In genomic region chr4:103079621-103080020, GRCh38 we compare ENCODE assay signal across 18 cellular contexts. TPM values are rescaled to one million over a fixed set of nuclear protein-coding genes. Genes with fewer than 3 reads are reported as not detected.
A peak's percentile ranks its signal among the peaks of the same experiment; 100 is the strongest.
DNase-seq lines count a peak whose midpoint lies in the region; ATAC-seq and TF ChIP-seq lines count a peak whose summit lies in the region.
"Had no signal": no experiment of that assay in that cellular context is flagged by ENCODE, and none has a peak within 500 bp of the region (broad histone marks: within the 10 kb centered on the region; RNA-seq: fewer than 3 reads in every experiment).

No MANE protein-coding gene starts in this region.

- H2AFZ ChIP-seq in OCI-LY1 (ENCODE audit: low read length) (no peak overlapping the region), neural progenitor cell (replicated peaks) (no peak overlapping the region)

- H3K36me3 ChIP-seq in OCI-LY1 (ENCODE audit: insufficient read depth, low read length) = no peaks in the 10 kb centered on the region
- no peaks in the 10 kb centered on the region for H3K36me3 ChIP-seq in neural progenitor cell

- no peaks in the 10 kb centered on the region for H3F3A ChIP-seq in OCI-LY1 (ENCODE audit: insufficient read depth, low read length)
- H3F3A ChIP-seq in neural progenitor cell (ENCODE audit: low read depth) = peaks cover 16% of the 10 kb centered on the region

- H3K27me3 Mint-ChIP-seq in natural killer cell (ENCODE audit: low read depth in 2 of 2) = no peaks in the 10 kb centered on the region
- H3K27me3 Mint-ChIP-seq in natural killer cell treated with Interleukin-12 subunit alpha and Interleukin-12 subunit beta and Interleukin-15 and Interleukin-18, amount 100 ng/mL, for 72 hours = no peaks in the 10 kb centered on the region
- peaks cover 5% of the 10 kb centered on the region for H3K27me3 Mint-ChIP-seq in neural progenitor cell (ENCODE audit: insufficient read depth, low read depth)
- H3K27me3 Mint-ChIP-seq: CD8-positive, alpha-beta memory T cell had no signal

- H3K4me2 ChIP-seq in OCI-LY1 (ENCODE audit: low read length) = no peak overlapping the region
- no peak overlapping the region for H3K4me2 ChIP-seq in neural progenitor cell

- intact Hi-C loops in natural killer cell (cut with micrococcal nuclease) = loop anchor here (5.0 kb wide), 1 partner anchor 252 kb away; the partner anchor contains the start of gene UBE2D3

- H3K9me2 ChIP-seq in OCI-LY1 (ENCODE audit: low read depth, low read length) = no peaks in the 10 kb centered on the region

- no peak overlapping the region for H3K4me3 ChIP-seq in OCI-LY1 (ENCODE audit: low read depth, low read length, poor library complexity, severe bottlenecking)
- H3K4me3 ChIP-seq in neural progenitor cell = no peak overlapping the region

- H3K4me3 Mint-ChIP-seq in natural killer cell (no peak overlapping the region), neural progenitor cell (no peak overlapping the region)
- H3K4me3 Mint-ChIP-seq in natural killer cell treated with Interleukin-12 subunit alpha and Interleukin-12 subunit beta and Interleukin-15 and Interleukin-18, amount 100 ng/mL, for 72 hours = no peak overlapping the region
- H3K4me3 Mint-ChIP-seq: H9, HFFc6 had no signal

- H3K4me1 ChIP-seq in OCI-LY1 (ENCODE audit: insufficient read depth, low read length, severe bottlenecking) (peaks cover 33% of the 10 kb centered on the region), neural progenitor cell (peaks cover 15% of the 10 kb centered on the region)

- peaks cover 11% of the 10 kb centered on the region for H3K79me2 ChIP-seq in OCI-LY1 (ENCODE audit: insufficient read depth, low read length)
- no peaks in the 10 kb centered on the region for H3K79me2 ChIP-seq in neural progenitor cell (ENCODE audit: low read depth)

- H3K27ac Mint-ChIP-seq in natural killer cell (peak overlapping the region; percentile 50 to 82), neural progenitor cell (no peak overlapping the region)
- no peak overlapping the region for H3K27ac Mint-ChIP-seq in natural killer cell treated with Interleukin-12 subunit alpha and Interleukin-12 subunit beta and Interleukin-15 and Interleukin-18, amount 100 ng/mL, for 72 hours
- H3K27ac Mint-ChIP-seq: H9, HFFc6 had no signal

- H3K9me3 Mint-ChIP-seq in natural killer cell = no peaks in the 10 kb centered on the region
- no peaks in the 10 kb centered on the region for H3K9me3 Mint-ChIP-seq in natural killer cell treated with Interleukin-12 subunit alpha and Interleukin-12 subunit beta and Interleukin-15 and Interleukin-18, amount 100 ng/mL, for 72 hours
- no peaks in the 10 kb centered on the region for H3K9me3 Mint-ChIP-seq in neural progenitor cell
- H3K9me3 Mint-ChIP-seq: CD8-positive, alpha-beta memory T cell; H9; HFFc6 had no signal

- no peaks in the 10 kb centered on the region for H3K9me3 ChIP-seq in OCI-LY1 (ENCODE audit: low read length)
- no peaks in the 10 kb centered on the region for H3K9me3 ChIP-seq in neural progenitor cell (ENCODE audit: low read depth)

- TF ChIP-seq CTCF in natural killer cell (IDR thresholded peaks at IDR 0.05) (no peak), OCI-LY1 (IDR thresholded peaks at IDR 0.05; ENCODE audit: low read length) (no peak), neural progenitor cell (IDR thresholded peaks at IDR 0.05) (no peak)

- H3K9ac ChIP-seq in OCI-LY1 (ENCODE audit: low read length) (no peak overlapping the region), neural progenitor cell (no peak overlapping the region)

- peaks cover 23 to 33% of the 10 kb centered on the region in 2 donors for H3K4me1 Mint-ChIP-seq in natural killer cell
- peaks cover 19 to 25% of the 10 kb centered on the region in 2 donors for H3K4me1 Mint-ChIP-seq in natural killer cell treated with Interleukin-12 subunit alpha and Interleukin-12 subunit beta and Interleukin-15 and Interleukin-18, amount 100 ng/mL, for 72 hours (ENCODE audit: low read depth in 2 of 2)
- peaks cover 13% of the 10 kb centered on the region for H3K4me1 Mint-ChIP-seq in neural progenitor cell

- DNase-seq in natural killer cell = no peak
- no peak for DNase-seq in natural killer cell treated with Interleukin-12 subunit alpha and Interleukin-12 subunit beta and Interleukin-15 and Interleukin-18, amount 100 ng/mL, for 72 hours (ENCODE audit: low spot score)
- DNase-seq in cerebellar cortex (ENCODE audit: low spot score) = peak; percentile 70
- no peak for DNase-seq in DMS79 (lab: John Stamatoyannopoulos, UW)
- no peak for DNase-seq in neural progenitor cell (ENCODE audit: low spot score)
- no peak for DNase-seq in NCI-H2227 treated with DMSO at 0.1 percent for 48 hours (lab: John Stamatoyannopoulos, UW)
- DNase-seq: CD8-positive, alpha-beta memory T cell; GF-D8; H9; HFFc6; Kasumi-1; NCI-H1417; NCI-H1694 treated with DMSO at 0.1 percent for 48 hours; NCI-H2107; NCI-H748 treated with DMSO at 0.1 percent for 48 hours; PC-3; Right ventricle myocardium superior had no signal

- H3K27ac ChIP-seq in OCI-LY1 (ENCODE audit: low read depth, low read length, poor library complexity, severe bottlenecking) (peak overlapping the region; percentile 56), neural progenitor cell (no peak overlapping the region)

- H4K20me1 ChIP-seq in OCI-LY1 (ENCODE audit: insufficient read depth, low read length) = no peaks in the 10 kb centered on the region
- H4K20me1 ChIP-seq in neural progenitor cell (ENCODE audit: low read depth) = no peaks in the 10 kb centered on the region

- peaks cover 7% of the 10 kb centered on the region for H3K36me3 Mint-ChIP-seq in natural killer cell
- peaks cover 9% of the 10 kb centered on the region for H3K36me3 Mint-ChIP-seq in natural killer cell treated with Interleukin-12 subunit alpha and Interleukin-12 subunit beta and Interleukin-15 and Interleukin-18, amount 100 ng/mL, for 72 hours
- H3K36me3 Mint-ChIP-seq in neural progenitor cell = peaks cover 10% of the 10 kb centered on the region

- no peaks in the 10 kb centered on the region for H3K27me3 ChIP-seq in OCI-LY1 (ENCODE audit: insufficient read depth, low read length)
- H3K27me3 ChIP-seq in neural progenitor cell = peaks cover 31% of the 10 kb centered on the region

- no peak for ATAC-seq in natural killer cell
- ATAC-seq in natural killer cell treated with Interleukin-12 subunit alpha and Interleukin-12 subunit beta and Interleukin-15 and Interleukin-18, amount 100 ng/mL, for 72 hours = no peak
- ATAC-seq: PC-3 had no signal

RNA-seq across cellular contexts. Expression of gene SLC9B2, which starts 3.1 kb away (rescaled TPM):
- total RNA-seq in natural killer cell (10 to 100 TPM; 13.5 to 22.4 (median 17.9) TPM), neural progenitor cell (ENCODE audit: low replicate concordance) (9.7 and 14.6 TPM in 2 replicates)
- total RNA-seq in natural killer cell treated with Interleukin-12 subunit alpha and Interleukin-12 subunit beta and Interleukin-15 and Interleukin-18, amount 100 ng/mL, for 72 hours = 10 to 100 TPM; 19.6 to 46.6 TPM

RNA-seq across cellular contexts. Expression of gene BDH2, which starts 20.0 kb away (rescaled TPM):
- total RNA-seq in natural killer cell (10 to 100 TPM; 12.1 to 16.6 (median 15.9) TPM), neural progenitor cell (ENCODE audit: low replicate concordance) (80.5 and 95.3 TPM in 2 replicates)
- 10 to 100 TPM in 1 of 2 donors, 1 to 10 TPM in 1; 9.1 to 13.5 TPM for total RNA-seq in natural killer cell treated with Interleukin-12 subunit alpha and Interleukin-12 subunit beta and Interleukin-15 and Interleukin-18, amount 100 ng/mL, for 72 hours

Comparison
In these comparisons a context has a peak if more than half of its experiments do, and no peak if none do; other contexts are left out.
1. H3K27ac Mint-ChIP-seq: peak in natural killer cell (2 of 2); none in natural killer cell treated with Interleukin-12 subunit alpha and Interleukin-12 subunit beta and Interleukin-15 and Interleukin-18, amount 100 ng/mL, for 72 hours (0 of 2) and neural progenitor cell (single experiment).